In the genomic region with DNA sequence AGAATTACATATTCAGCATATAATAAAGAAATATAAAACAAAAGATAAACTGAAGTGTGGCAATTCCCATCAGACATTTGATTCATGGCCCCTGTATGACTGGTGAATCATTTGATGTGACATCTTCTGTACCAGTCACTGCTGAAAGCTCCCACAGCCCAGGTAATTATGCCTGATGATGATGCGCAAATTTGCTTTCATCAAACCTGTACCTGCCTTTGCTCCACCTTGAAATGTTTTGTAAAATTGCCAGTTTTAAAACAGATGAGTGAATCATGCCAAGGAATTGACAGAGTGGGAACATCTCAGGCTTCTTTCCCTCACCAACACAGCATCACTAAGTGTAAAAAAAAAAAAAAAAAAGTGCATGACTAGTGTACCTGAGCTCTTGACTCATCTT, we compare ENCODE assay signal across 18 cellular contexts.
DNase-seq lines count a peak whose midpoint lies in the region; ATAC-seq, FAIRE-seq and TF ChIP-seq lines count a peak whose summit lies in the region.
"Had no signal": no experiment of that assay in that cellular context is flagged by ENCODE, and none has a peak within 500 bp of the region (broad histone marks: within the 10 kb centered on the region; RNA-seq: fewer than 3 reads in every experiment).

No MANE protein-coding gene starts in this region.

- no peak for TF ChIP-seq CTCF in MCF 10A (IDR thresholded peaks at IDR 0.05; ENCODE audit: unreplicated experiment)
- no peak for TF ChIP-seq CTCF in breast epithelium (IDR thresholded peaks at IDR 0.05)

- H3K27ac ChIP-seq in breast epithelium = no peak overlapping the region
- H3K27ac ChIP-seq in epithelial cell of prostate = no peak overlapping the region
- H3K27ac ChIP-seq: BLaER1 treated with 17β-estradiol and CSF1 and Interleukin-3, amounts not matched to agents 10 nM and 100 nM had no signal

- no peaks in the 10 kb centered on the region for H3K9me3 Mint-ChIP-seq in MCF 10A (ENCODE audit: unreplicated experiment)
- no peaks in the 10 kb centered on the region for H3K9me3 Mint-ChIP-seq in activated T-helper 2 cell treated with anti-CD3 and anti-CD28 coated beads, Interferon-gamma antibody, Interleukin-2, Interleukin-4, amounts not matched to agents 10 μg/mL and 5 μg/mL and 100 μg/mL, durations not matched to agents 14 hours and 24 hours and 36 hours
- H3K9me3 Mint-ChIP-seq: H9 had no signal

- no peaks in the 10 kb centered on the region for H3K4me1 ChIP-seq in breast epithelium
- H3K4me1 ChIP-seq: BLaER1 treated with 17β-estradiol and CSF1 and Interleukin-3, amounts not matched to agents 10 nM and 100 nM; Caco-2 had no signal

- no peak for TF ChIP-seq POLR2A in breast epithelium (IDR thresholded peaks at IDR 0.05)

- POLR2A ChIA-PET in MCF 10A (lab: Yijun Ruan, JAX) = interaction anchor here (1.5 kb wide), 1 partner anchor 66 kb away, joined by 5 read pairs; the partner anchor contains the start of gene EIF1B

- no peaks in the 10 kb centered on the region for H3K36me3 ChIP-seq in breast epithelium
- H3K36me3 ChIP-seq: BLaER1 treated with 17β-estradiol and CSF1 and Interleukin-3, amounts not matched to agents 10 nM and 100 nM had no signal

- no peaks in the 10 kb centered on the region for H3K4me1 Mint-ChIP-seq in MCF 10A (ENCODE audit: insufficient read depth, unreplicated experiment)
- H3K4me1 Mint-ChIP-seq in activated T-helper 2 cell treated with anti-CD3 and anti-CD28 coated beads, Interferon-gamma antibody, Interleukin-2, Interleukin-4, amounts not matched to agents 10 μg/mL and 5 μg/mL and 100 μg/mL, durations not matched to agents 14 hours and 24 hours and 36 hours (ENCODE audit: low read depth) = no peaks in the 10 kb centered on the region
- H3K4me1 Mint-ChIP-seq: B cell; CD8-positive, alpha-beta memory T cell had no signal

- H3K27me3 ChIP-seq in breast epithelium = no peaks in the 10 kb centered on the region
- H3K27me3 ChIP-seq: BLaER1 treated with 17β-estradiol and CSF1 and Interleukin-3, amounts not matched to agents 10 nM and 100 nM had no signal

- H3K4me3 ChIP-seq in breast epithelium = no peak overlapping the region
- H3K4me3 ChIP-seq: BLaER1 treated with 17β-estradiol and CSF1 and Interleukin-3, amounts not matched to agents 10 nM and 100 nM had no signal

- no peaks in the 10 kb centered on the region for H3K9me3 ChIP-seq in breast epithelium
- H3K9me3 ChIP-seq: Caco-2 had no signal

- intact Hi-C loops in MCF 10A (cut with micrococcal nuclease) = no loop called here
- intact Hi-C loops in breast epithelium (cut with DNase I; ENCODE audit: low total_unique reads) = no loop called here
- intact Hi-C loops in left cardiac atrium (cut with DNase I) = no loop called here
- intact Hi-C loops in activated T-helper 2 cell treated with anti-CD3 and anti-CD28 coated beads, Interferon-gamma antibody, Interleukin-2, Interleukin-4, amounts not matched to agents 10 μg/mL and 5 μg/mL and 100 μg/mL, durations not matched to agents 14 hours and 24 hours and 36 hours (cut with micrococcal nuclease) = no loop called here

- DNase-seq in MCF 10A (ENCODE audit: unreplicated experiment) = peak; percentile 5
- DNase-seq in breast epithelium (ENCODE audit: low spot score in 2 of 2) = no peak
- peak; percentile 36 for DNase-seq in epithelial cell of prostate (ENCODE audit: low read depth, low spot score)
- no peak for DNase-seq in left cardiac atrium
- DNase-seq in activated T-helper 2 cell treated with anti-CD3 and anti-CD28 coated beads, Interferon-gamma antibody, Interleukin-2, Interleukin-4, amounts not matched to agents 10 μg/mL and 5 μg/mL and 100 μg/mL, durations not matched to agents 14 hours and 24 hours and 36 hours (ENCODE audit: low spot score) = no peak
- DNase-seq in islet precursor cell = no peak
- DNase-seq: Caco-2; CD8-positive, alpha-beta memory T cell; H9 had no signal

- CTCF ChIA-PET in MCF 10A (lab: Yijun Ruan, JAX) = interaction anchor here (0.7 to 0.8 kb wide), 3 partner anchors 52 to 569 kb away, joined by 3 read pairs; no protein-coding TSS in a partner anchor

- no TSS peak for BruUV-seq in MCF 10A (replicated peaks; lab: Mats Ljungman, UMichigan)

- ATAC-seq in left cardiac atrium = no peak

- H3K4me3 Mint-ChIP-seq in MCF 10A (ENCODE audit: unreplicated experiment) = no peak overlapping the region
- no peak overlapping the region for H3K4me3 Mint-ChIP-seq in activated T-helper 2 cell treated with anti-CD3 and anti-CD28 coated beads, Interferon-gamma antibody, Interleukin-2, Interleukin-4, amounts not matched to agents 10 μg/mL and 5 μg/mL and 100 μg/mL, durations not matched to agents 14 hours and 24 hours and 36 hours (ENCODE audit: low read depth)
- H3K4me3 Mint-ChIP-seq: B cell; CD8-positive, alpha-beta memory T cell; H9 had no signal

- H3K27me3 Mint-ChIP-seq in MCF 10A (ENCODE audit: insufficient read depth, unreplicated experiment) = no peaks in the 10 kb centered on the region
- H3K27me3 Mint-ChIP-seq in activated T-helper 2 cell treated with anti-CD3 and anti-CD28 coated beads, Interferon-gamma antibody, Interleukin-2, Interleukin-4, amounts not matched to agents 10 μg/mL and 5 μg/mL and 100 μg/mL, durations not matched to agents 14 hours and 24 hours and 36 hours (ENCODE audit: low read depth) = no peaks in the 10 kb centered on the region
- H3K27me3 Mint-ChIP-seq: B cell; CD8-positive, alpha-beta memory T cell had no signal

- H3K36me3 Mint-ChIP-seq in MCF 10A (ENCODE audit: insufficient read depth, unreplicated experiment) = no peaks in the 10 kb centered on the region
- no peaks in the 10 kb centered on the region for H3K36me3 Mint-ChIP-seq in activated T-helper 2 cell treated with anti-CD3 and anti-CD28 coated beads, Interferon-gamma antibody, Interleukin-2, Interleukin-4, amounts not matched to agents 10 μg/mL and 5 μg/mL and 100 μg/mL, durations not matched to agents 14 hours and 24 hours and 36 hours (ENCODE audit: low read depth)

- no peak overlapping the region for H3K27ac Mint-ChIP-seq in MCF 10A (ENCODE audit: low read depth, unreplicated experiment)
- H3K27ac Mint-ChIP-seq in activated T-helper 2 cell treated with anti-CD3 and anti-CD28 coated beads, Interferon-gamma antibody, Interleukin-2, Interleukin-4, amounts not matched to agents 10 μg/mL and 5 μg/mL and 100 μg/mL, durations not matched to agents 14 hours and 24 hours and 36 hours = no peak overlapping the region
- H3K27ac Mint-ChIP-seq: B cell; CD8-positive, alpha-beta memory T cell; H9 had no signal

- peak; percentile 9 for FAIRE-seq in islet of Langerhans (lab: Jason Lieb, UNC)
- FAIRE-seq: D721Med, G401.6, GM12891, GM19239, H1, HTR-8/SVneo had no signal

Comparison
In these comparisons a context has a peak if more than half of its experiments do, and no peak if none do; other contexts are left out.
1. DNase-seq: peak in MCF 10A (single experiment) and epithelial cell of prostate (single experiment); none in breast epithelium (0 of 2), left cardiac atrium (single experiment), activated T-helper 2 cell treated with anti-CD3 and anti-CD28 coated beads, Interferon-gamma antibody, Interleukin-2, Interleukin-4, amounts not matched to agents 10 μg/mL and 5 μg/mL and 100 μg/mL, durations not matched to agents 14 hours and 24 hours and 36 hours (single experiment) and islet precursor cell (single experiment).